21 cellular contexts compared by ENCODE assay signal in the genomic region with DNA sequence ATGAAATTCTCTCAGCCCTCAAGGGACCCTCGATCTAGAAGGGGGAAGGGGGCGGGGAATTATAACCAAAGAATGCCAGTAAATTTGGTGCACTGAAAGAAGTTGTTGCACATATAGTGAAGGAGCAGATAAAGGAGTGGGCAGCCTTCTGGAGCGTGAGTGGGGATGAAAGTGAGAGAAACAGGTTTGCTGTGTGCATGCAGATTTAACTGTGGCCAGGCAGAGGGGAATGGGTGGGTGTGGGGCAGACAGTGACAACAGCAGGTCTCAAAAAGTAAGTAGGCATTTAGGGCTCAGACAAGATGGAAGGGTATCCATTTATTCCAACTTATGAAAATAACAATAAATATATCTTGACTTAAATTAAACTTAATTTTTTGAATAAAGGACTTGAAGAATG.
"Had no signal": no experiment of that assay in that cellular context is flagged by ENCODE, and none has a peak within 500 bp of the region (broad histone marks: within the 10 kb centered on the region; RNA-seq: fewer than 3 reads in every experiment).

No MANE protein-coding gene starts in this region.

- H3K27me3 Mint-ChIP-seq: dendritic cell treated with granulocyte-macrophage colony-stimulating factor and Interleukin-4, amounts not matched to agents 40 ng/mL and 50 ng/mL, for 4 days; effector memory CD8-positive, alpha-beta T cell; memory B cell; type B pancreatic cell had no signal

- H3K27ac ChIP-seq: epithelial cell of prostate, esophagus squamous epithelium, gastroesophageal sphincter, left lung, lower lobe of right lung, ovary had no signal

- H3K4me1 Mint-ChIP-seq: immature natural killer cell, mesothelial cell of epicardium, neural crest cell had no signal

- DNase-seq: effector memory CD8-positive, alpha-beta T cell; esophagus squamous epithelium; foreskin fibroblast; glutamatergic neuron; immature natural killer cell; left lung; lower lobe of right lung; natural killer cell; nucleus accumbens; ovary; right cardiac atrium; stimulated activated CD4-positive, alpha-beta T cell treated with anti-CD3 and anti-CD28 coated beads, Interleukin-2, amount 100 ng/mL, for 48 hours; stimulated activated naive CD4-positive, alpha-beta T cell treated with Interleukin-2 at 50 U/mL for 16 hours had no signal

- H3K9me3 ChIP-seq: esophagus squamous epithelium, gastroesophageal sphincter, left lung, lower lobe of right lung, ovary had no signal

- H3K36me3 ChIP-seq: esophagus squamous epithelium, gastroesophageal sphincter, left lung, lower lobe of right lung, ovary had no signal

- H3K27ac Mint-ChIP-seq: dendritic cell treated with granulocyte-macrophage colony-stimulating factor and Interleukin-4, amounts not matched to agents 40 ng/mL and 50 ng/mL, for 4 days; effector memory CD8-positive, alpha-beta T cell; immature natural killer cell; memory B cell; mesothelial cell of epicardium; natural killer cell; type B pancreatic cell had no signal

- H3K9me3 Mint-ChIP-seq: dendritic cell treated with granulocyte-macrophage colony-stimulating factor and Interleukin-4, amounts not matched to agents 40 ng/mL and 50 ng/mL, for 4 days; effector memory CD8-positive, alpha-beta T cell; memory B cell; mesothelial cell of epicardium; natural killer cell; neural crest cell; type B pancreatic cell had no signal

- H3K4me1 ChIP-seq: esophagus squamous epithelium, gastroesophageal sphincter, left lung, lower lobe of right lung had no signal

- H3K36me3 Mint-ChIP-seq: immature natural killer cell, memory B cell, mesothelial cell of epicardium, natural killer cell, type B pancreatic cell had no signal

- H3K4me2 ChIP-seq: smooth muscle cell had no signal

- H3K4me3 Mint-ChIP-seq: dendritic cell treated with granulocyte-macrophage colony-stimulating factor and Interleukin-4, amounts not matched to agents 40 ng/mL and 50 ng/mL, for 4 days; effector memory CD8-positive, alpha-beta T cell; immature natural killer cell; memory B cell; mesothelial cell of epicardium; natural killer cell; neural crest cell; type B pancreatic cell had no signal

- H3K4me3 ChIP-seq: esophagus squamous epithelium, gastroesophageal sphincter, left lung, lower lobe of right lung, ovary, smooth muscle cell had no signal

- H3K27me3 ChIP-seq: esophagus squamous epithelium, gastroesophageal sphincter, left lung, ovary had no signal

- ATAC-seq: effector memory CD8-positive, alpha-beta T cell; gastroesophageal sphincter; left lung; lower lobe of right lung; natural killer cell; right cardiac atrium had no signal
